ENCODE assay signal across 10 cellular contexts in the genomic region with DNA sequence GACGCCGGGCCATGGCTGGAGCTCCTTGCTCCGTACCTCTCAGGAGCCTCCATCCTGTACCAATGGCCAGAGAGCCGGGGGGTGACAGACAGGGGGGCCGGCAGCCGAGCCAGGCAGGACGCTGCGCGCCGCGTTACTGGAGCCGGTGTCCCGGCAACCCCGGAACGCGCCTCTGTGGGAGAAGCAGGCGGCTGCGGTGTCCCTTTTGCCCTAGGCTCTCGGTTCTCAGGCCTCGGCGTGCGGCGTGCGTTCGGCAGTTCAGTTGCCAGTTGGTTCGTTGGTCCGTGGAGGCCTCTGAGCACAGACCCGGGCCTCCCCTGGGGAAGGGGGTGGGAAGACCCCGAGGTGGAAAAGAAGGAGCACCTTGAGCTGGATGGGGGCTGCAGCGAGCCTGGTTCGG. TPM values are rescaled to one million over a fixed set of nuclear protein-coding genes. Genes with fewer than 3 reads are reported as not detected.
DNase-seq lines count a peak whose midpoint lies in the region; ATAC-seq and TF ChIP-seq lines count a peak whose summit lies in the region.
"Had no signal": no experiment of that assay in that cellular context is flagged by ENCODE, and none has a peak within 500 bp of the region (broad histone marks: within the 10 kb centered on the region; RNA-seq: fewer than 3 reads in every experiment).

A gene with protein sequence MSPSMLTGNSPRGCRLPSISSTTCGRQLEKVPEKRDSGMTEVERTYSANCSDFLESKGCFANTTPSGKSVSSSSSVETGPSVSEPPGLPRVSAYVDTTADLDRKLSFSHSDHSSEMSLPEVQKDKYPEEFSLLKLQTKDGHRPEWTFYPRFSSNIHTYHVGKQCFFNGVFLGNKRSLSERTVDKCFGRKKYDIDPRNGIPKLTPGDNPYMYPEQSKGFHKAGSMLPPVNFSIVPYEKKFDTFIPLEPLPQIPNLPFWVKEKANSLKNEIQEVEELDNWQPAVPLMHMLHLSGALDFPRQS (plus strand): TSS at position 162 of the 400 bp plus-strand sequence. CDS start 446 bp downstream, outside the sequence.

- 0 out of 2 replicates have a peak within 1 kb of the TSS, but pooled peaks have one; percentile 37 for H3K4me2 ChIP-seq in SK-N-SH
- peak within 1 kb of the TSS; percentile 65 for H3K4me2 ChIP-seq in hepatocyte

- H2AFZ ChIP-seq in SK-N-SH (ENCODE audit: low read depth) (peak within 1 kb of the TSS; percentile 11; the same call in 1 of the 2 replicates), hepatocyte (peak within 1 kb of the TSS; percentile 15)

- H3K4me3 ChIP-seq in SK-N-SH (ENCODE audit: low read depth in 2 of 2, low read length in 1 of 2) (peak within 1 kb of the TSS; percentile 26 to 29; a peak in 2 of 4 replicates), hepatocyte (no peak within 1 kb of the TSS)

- TF ChIP-seq CTCF in SK-N-SH (IDR thresholded peaks at IDR 0.05) (no peak), hepatocyte (IDR thresholded peaks at IDR 0.05; ENCODE audit: poor library complexity) (no peak), omental fat pad (IDR thresholded peaks at IDR 0.05) (no peak)

- DNase-seq in DMS 273 (lab: John Stamatoyannopoulos, UW; ENCODE audit: unreplicated experiment): peak; percentile 67
- DNase-seq in DMS 273 treated with DMSO at 0.1 percent for 48 hours (lab: John Stamatoyannopoulos, UW): no peak
- DNase-seq in SK-N-SH: peak; percentile 83
- DNase-seq in hepatocyte (ENCODE audit: low spot score): peak; percentile 14
- peak; percentile 27 for DNase-seq in stimulated activated CD8-positive, alpha-beta memory T cell treated with anti-CD3 and anti-CD28 coated beads, Interleukin-4, amount 100 ng/mL, for 48 hours
- no peak for DNase-seq in activated gamma-delta T cell (lab: John Stamatoyannopoulos, UW)
- no peak for DNase-seq in omental fat pad (ENCODE audit: low spot score)
- DNase-seq: stimulated activated CD4-positive, alpha-beta T cell treated with anti-CD3 and anti-CD28 coated beads, Interleukin-1b, Interleukin-23, amount 100 ng/mL, for 48 hours had no signal

- peaks cover 30% of the 10 kb centered on the region for H3K27me3 ChIP-seq in SK-N-SH (ENCODE audit: insufficient read depth)
- peaks cover 39% of the 10 kb centered on the region for H3K27me3 ChIP-seq in hepatocyte

- peak in 1 of 2 experiments; percentile 11; a peak in 1 of 4 replicates for TF ChIP-seq EP300 in SK-N-SH (IDR thresholded peaks at IDR 0.05; ENCODE audit: borderline replicate concordance in 1 of 2, low read depth in 1 of 2, low read length in 1 of 2)

- H3K79me2 ChIP-seq in SK-N-SH (ENCODE audit: insufficient read depth): no peaks in the 10 kb centered on the region
- H3K79me2 ChIP-seq in hepatocyte: no peaks in the 10 kb centered on the region

- H3K9me3 ChIP-seq in SK-N-SH: no peaks in the 10 kb centered on the region
- H3K9me3 ChIP-seq in hepatocyte (ENCODE audit: low read depth): no peaks in the 10 kb centered on the region

- H4K20me1 ChIP-seq in SK-N-SH (ENCODE audit: insufficient read depth) (no peaks in the 10 kb centered on the region), hepatocyte (ENCODE audit: insufficient read depth, poor library complexity, severe bottlenecking) (no peaks in the 10 kb centered on the region)

- no peaks in the 10 kb centered on the region for H3K36me3 ChIP-seq in SK-N-SH (replicated peaks in 1 of 2; ENCODE audit: control insufficient read depth in 1 of 2, insufficient read depth in 2 of 2, low read length in 1 of 2)
- no peaks in the 10 kb centered on the region for H3K36me3 ChIP-seq in hepatocyte (replicated peaks; ENCODE audit: insufficient read depth, low read depth)

- peak within 1 kb of the TSS in 1 of 2 experiments; percentile 92; a peak in 2 of 4 replicates for H3K27ac ChIP-seq in SK-N-SH (ENCODE audit: low read depth in 2 of 2, low read length in 1 of 2)
- H3K27ac ChIP-seq in hepatocyte: no peak within 1 kb of the TSS
- H3K27ac ChIP-seq: 22Rv1 had no signal

- ATAC-seq in activated CD4-positive, CD25-positive, alpha-beta regulatory T cell treated with anti-CD3 and anti-CD28 coated beads, Interleukin-2, amount 50 U/mL, for 24 hours: no peak
- no peak for ATAC-seq in omental fat pad (ENCODE audit: low FRiP score)

- peaks cover 0 to 24% of the 10 kb centered on the region in 2 experiments; a peak in 2 of 4 replicates for H3K4me1 ChIP-seq in SK-N-SH (ENCODE audit: control insufficient read depth in 1 of 2, insufficient read depth in 2 of 2, low read depth in 1 of 2, low read length in 1 of 2)
- H3K4me1 ChIP-seq in hepatocyte (ENCODE audit: insufficient read depth): no peaks in the 10 kb centered on the region

- WGBS in SK-N-SH (ENCODE audit: low lambda C conversion rate): 9% methylated on average over 18 of the region's 31 CpGs
- WGBS in hepatocyte (ENCODE audit: low lambda C conversion rate, missing lambda C conversion rate): 48% methylated on average over 31 of the region's 31 CpGs

- TF ChIP-seq RAD21 in SK-N-SH (IDR thresholded peaks at IDR 0.05; ENCODE audit: low read length): no peak

- no peak within 1 kb of the TSS for H3K9ac ChIP-seq in SK-N-SH

- H3F3A ChIP-seq in SK-N-SH (replicated peaks; ENCODE audit: insufficient read depth): no peaks in the 10 kb centered on the region

- H3K9me2 ChIP-seq in SK-N-SH (no peaks in the 10 kb centered on the region), hepatocyte (replicated peaks; ENCODE audit: insufficient read depth) (no peaks in the 10 kb centered on the region)

- CTCF ChIA-PET in SK-N-SH (lab: Yijun Ruan, JAX): interaction anchor here (1.2 to 3.4 kb wide), 14 partner anchors 10 to 169 kb away, joined by 3 to 30 read pairs (median 6); a partner anchor contains a TSS

- POLR2A ChIA-PET in SK-N-SH (lab: Yijun Ruan, JAX): interaction anchor here (0.6 to 2.4 kb wide), 7 partner anchors 20 to 96 kb away, joined by 3 to 10 read pairs (median 5); a partner anchor contains a TSS

TF ChIP-seq in SK-N-SH, 30 proteins besides CTCF, POLR2A, EP300 and RAD21:
- TF ChIP-seq CHD2 (IDR thresholded peaks at IDR 0.05; ENCODE audit: low read length, partially characterized antibody) (no peak), RCOR1 (IDR thresholded peaks at IDR 0.05; ENCODE audit: low read length) (no peak)
- TF ChIP-seq, protein P1, sequence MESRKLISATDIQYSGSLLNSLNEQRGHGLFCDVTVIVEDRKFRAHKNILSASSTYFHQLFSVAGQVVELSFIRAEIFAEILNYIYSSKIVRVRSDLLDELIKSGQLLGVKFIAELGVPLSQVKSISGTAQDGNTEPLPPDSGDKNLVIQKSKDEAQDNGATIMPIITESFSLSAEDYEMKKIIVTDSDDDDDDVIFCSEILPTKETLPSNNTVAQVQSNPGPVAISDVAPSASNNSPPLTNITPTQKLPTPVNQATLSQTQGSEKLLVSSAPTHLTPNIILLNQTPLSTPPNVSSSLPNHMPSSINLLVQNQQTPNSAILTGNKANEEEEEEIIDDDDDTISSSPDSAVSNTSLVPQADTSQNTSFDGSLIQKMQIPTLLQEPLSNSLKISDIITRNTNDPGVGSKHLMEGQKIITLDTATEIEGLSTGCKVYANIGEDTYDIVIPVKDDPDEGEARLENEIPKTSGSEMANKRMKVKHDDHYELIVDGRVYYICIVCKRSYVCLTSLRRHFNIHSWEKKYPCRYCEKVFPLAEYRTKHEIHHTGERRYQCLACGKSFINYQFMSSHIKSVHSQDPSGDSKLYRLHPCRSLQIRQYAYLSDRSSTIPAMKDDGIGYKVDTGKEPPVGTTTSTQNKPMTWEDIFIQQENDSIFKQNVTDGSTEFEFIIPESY (IDR thresholded peaks at IDR 0.05; ENCODE audit: borderline replicate concordance, low read depth): no peak
- TF ChIP-seq, protein P2, sequence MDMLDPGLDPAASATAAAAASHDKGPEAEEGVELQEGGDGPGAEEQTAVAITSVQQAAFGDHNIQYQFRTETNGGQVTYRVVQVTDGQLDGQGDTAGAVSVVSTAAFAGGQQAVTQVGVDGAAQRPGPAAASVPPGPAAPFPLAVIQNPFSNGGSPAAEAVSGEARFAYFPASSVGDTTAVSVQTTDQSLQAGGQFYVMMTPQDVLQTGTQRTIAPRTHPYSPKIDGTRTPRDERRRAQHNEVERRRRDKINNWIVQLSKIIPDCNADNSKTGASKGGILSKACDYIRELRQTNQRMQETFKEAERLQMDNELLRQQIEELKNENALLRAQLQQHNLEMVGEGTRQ (IDR thresholded peaks at IDR 0.05; ENCODE audit: borderline replicate concordance, low read depth, low read length): no peak

RNA-seq across cellular contexts. Expression of the gene that starts here (rescaled TPM):
- polyA plus RNA-seq in SK-N-SH (2012; rRNA removed) (not detected in 2 replicates), hepatocyte (not detected in 2 replicates)
- polyA plus RNA-seq in SK-N-SH (2012; cell fraction: cytosol; rRNA removed): not detected in 2 replicates
- polyA plus RNA-seq in SK-N-SH (2012; cell fraction: nucleus; rRNA removed): not detected in 2 replicates
- total RNA-seq in hepatocyte (not detected in 2 replicates), omental fat pad (not detected)

Comparison
In these comparisons a context has a peak if more than half of its experiments do, and no peak if none do; other contexts are left out.
1. DNase-seq: peak in DMS 273 (single experiment) and stimulated activated CD8-positive, alpha-beta memory T cell treated with anti-CD3 and anti-CD28 coated beads, Interleukin-4, amount 100 ng/mL, for 48 hours (single experiment); none in DMS 273 treated with DMSO at 0.1 percent for 48 hours (single experiment), activated gamma-delta T cell (single experiment) and omental fat pad (single experiment).
2. Peak in DNase-seq, H3K4me3 ChIP-seq and H3K4me2 ChIP-seq in SK-N-SH; RNA of the gene not detected or under 1 TPM.
3. Peak in DNase-seq and H3K4me2 ChIP-seq in hepatocyte; RNA of the gene not detected or under 1 TPM.